Comparison of ENCODE assay signal across 9 cellular contexts in the genomic region with DNA sequence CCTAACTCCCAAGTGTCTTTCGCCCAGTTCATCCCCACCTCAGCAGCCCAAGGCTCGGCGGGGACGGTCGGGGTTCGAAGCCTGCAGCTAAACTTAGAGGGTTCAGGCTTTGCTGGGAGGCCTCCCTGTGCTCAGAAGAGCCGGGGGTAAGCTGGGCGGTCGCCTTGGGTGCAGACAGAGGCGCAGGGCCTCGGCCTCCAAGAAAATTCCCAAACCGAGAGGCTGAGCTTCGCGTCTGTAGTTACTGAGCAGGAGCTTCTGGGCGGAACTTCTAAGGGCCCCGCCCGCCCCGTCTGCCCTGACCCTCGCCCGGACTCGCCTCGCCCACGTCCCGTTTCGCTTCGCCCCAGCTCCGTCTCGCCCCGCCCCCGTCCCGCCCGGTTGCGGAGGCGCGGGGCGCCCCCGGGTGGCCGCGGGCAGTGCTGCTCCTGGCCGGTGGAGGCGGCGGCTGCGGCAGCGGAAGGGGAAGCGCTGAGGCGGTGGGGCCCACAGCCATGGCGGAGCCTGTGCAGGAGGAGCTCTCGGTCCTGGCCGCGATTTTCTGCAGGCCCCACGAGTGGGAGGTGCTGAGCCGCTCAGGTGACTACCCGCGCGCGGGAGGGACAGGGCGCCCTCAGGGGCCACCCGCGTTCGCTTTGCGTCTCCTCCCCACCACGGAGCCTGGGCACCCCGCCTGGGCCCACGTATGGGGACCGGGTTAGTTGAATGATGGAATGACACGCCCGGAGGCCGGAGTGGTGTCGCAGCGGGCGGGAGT. TPM values are rescaled to one million over a fixed set of nuclear protein-coding genes. Genes with fewer than 3 reads are reported as not detected.
A peak's percentile ranks its signal among the peaks of the same experiment; 100 is the strongest.
DNase-seq lines count a peak whose midpoint lies in the region; ATAC-seq, FAIRE-seq and TF ChIP-seq lines count a peak whose summit lies in the region.
"Had no signal": no experiment of that assay in that cellular context is flagged by ENCODE, and none has a peak within 500 bp of the region (broad histone marks: within the 10 kb centered on the region; RNA-seq: fewer than 3 reads in every experiment).

A gene with protein sequence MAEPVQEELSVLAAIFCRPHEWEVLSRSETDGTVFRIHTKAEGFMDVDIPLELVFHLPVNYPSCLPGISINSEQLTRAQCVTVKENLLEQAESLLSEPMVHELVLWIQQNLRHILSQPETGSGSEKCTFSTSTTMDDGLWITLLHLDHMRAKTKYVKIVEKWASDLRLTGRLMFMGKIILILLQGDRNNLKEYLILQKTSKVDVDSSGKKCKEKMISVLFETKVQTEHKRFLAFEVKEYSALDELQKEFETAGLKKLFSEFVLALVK (plus strand): TSS at position 474 of the 757 bp plus-strand sequence. CDS start 21 bp downstream, at position 495.

- TF ChIP-seq POLR2A in GM18951 (IDR thresholded peaks at IDR 0.05; ENCODE audit: extremely low read depth, insufficient read depth, insufficient read length) = peak; percentile 86

- no peaks in the 10 kb centered on the region for H3K9me3 ChIP-seq in kidney (ENCODE audit: control insufficient read depth in 1 of 2, low read length in 2 of 2)

- peak within 1 kb of the TSS; percentile 95 for H3K27ac Mint-ChIP-seq in central memory CD8-positive, alpha-beta T cell (ENCODE audit: low read depth)

- no peaks in the 10 kb centered on the region for H3K9me3 Mint-ChIP-seq in central memory CD8-positive, alpha-beta T cell

- peak; percentile 98 for ATAC-seq in HG03175 (IDR thresholded peaks at IDR 0.05; ENCODE audit: unreplicated experiment)
- ATAC-seq in activated CD4-positive, CD25-positive, alpha-beta regulatory T cell treated with anti-CD3 and anti-CD28 coated beads, Interleukin-2, amount 50 U/mL, for 24 hours = peak; percentile 95
- ATAC-seq in central memory CD8-positive, alpha-beta T cell (replicated peaks; ENCODE audit: extremely low read depth, poor library complexity, severe bottlenecking) = peak; percentile 94

- peak within 1 kb of the TSS; percentile 89 for H3K4me3 Mint-ChIP-seq in central memory CD8-positive, alpha-beta T cell

- peak within 1 kb of the TSS; percentile 82 to 92 for H3K4me3 ChIP-seq in kidney (ENCODE audit: low read length in 2 of 2)

- no peaks in the 10 kb centered on the region for H3K36me3 ChIP-seq in kidney (ENCODE audit: control insufficient read depth in 1 of 2, insufficient read depth in 2 of 2, low read length in 2 of 2)

- H3K4me1 ChIP-seq in kidney (ENCODE audit: control insufficient read depth in 1 of 2, insufficient read depth in 1 of 2, low read depth in 1 of 2, low read length in 2 of 2) = peaks cover 0 to 3% of the 10 kb centered on the region in 2 donors

- peaks cover 36% of the 10 kb centered on the region for H3K4me1 Mint-ChIP-seq in central memory CD8-positive, alpha-beta T cell

- FAIRE-seq in kidney (lab: Jason Lieb, UNC) = no peak
- FAIRE-seq: islet of Langerhans had no signal

- intact Hi-C loops in kidney (cut with DNase I) = no loop called here

- peak within 1 kb of the TSS; percentile 88 to 96 for H3K9ac ChIP-seq in kidney (ENCODE audit: low read length in 2 of 2)

- TF ChIP-seq CTCF in kidney (IDR thresholded peaks at IDR 0.05; ENCODE audit: borderline replicate concordance, extremely low read depth, insufficient read depth) = peak; percentile 92

- DNase-seq in AML-193 (lab: John Stamatoyannopoulos, UW) (peak; percentile 69 to 82), NCI-H345 treated with DMSO at 0.1 percent for 48 hours (lab: John Stamatoyannopoulos, UW; ENCODE audit: unreplicated experiment) (peak; percentile 67), kidney (peak; percentile 98)
- peak; percentile 87 to 89 for DNase-seq in central memory CD8-positive, alpha-beta T cell (ENCODE audit: low spot score in 2 of 2)
- peak; percentile 95 for DNase-seq in stimulated activated CD4-positive, alpha-beta T cell treated with anti-CD3 and anti-CD28 coated beads, Interleukin-15, amount 100 ng/mL, for 24 hours

- H3K27me3 Mint-ChIP-seq in central memory CD8-positive, alpha-beta T cell = peaks cover 23% of the 10 kb centered on the region

- H3K27ac ChIP-seq in kidney (ENCODE audit: low read depth in 2 of 2, low read length in 2 of 2) = peak within 1 kb of the TSS; percentile 68 to 94

- in situ Hi-C loops in GM18951 (cut with MboI; ENCODE audit: low sequenced_read_pairs, unreplicated experiment) = no loop called here

- peaks cover 13% of the 10 kb centered on the region for H3K36me3 Mint-ChIP-seq in central memory CD8-positive, alpha-beta T cell (ENCODE audit: insufficient read depth)

RNA-seq across cellular contexts. Expression of the gene that starts here (rescaled TPM):
- 18.0 TPM for total RNA-seq in kidney
- polyA plus RNA-seq in kidney (ENCODE audit: insufficient read depth, low read depth, low replicate concordance) = 19.7 TPM

Comparison
In these comparisons a context has a peak if more than half of its experiments do, and no peak if none do; other contexts are left out.
1. Peak in every context shown above with its lines: DNase-seq, ATAC-seq, H3K4me3 ChIP-seq and H3K27ac ChIP-seq.